ENCODE assay signal across 1 cellular context in the genomic region with DNA sequence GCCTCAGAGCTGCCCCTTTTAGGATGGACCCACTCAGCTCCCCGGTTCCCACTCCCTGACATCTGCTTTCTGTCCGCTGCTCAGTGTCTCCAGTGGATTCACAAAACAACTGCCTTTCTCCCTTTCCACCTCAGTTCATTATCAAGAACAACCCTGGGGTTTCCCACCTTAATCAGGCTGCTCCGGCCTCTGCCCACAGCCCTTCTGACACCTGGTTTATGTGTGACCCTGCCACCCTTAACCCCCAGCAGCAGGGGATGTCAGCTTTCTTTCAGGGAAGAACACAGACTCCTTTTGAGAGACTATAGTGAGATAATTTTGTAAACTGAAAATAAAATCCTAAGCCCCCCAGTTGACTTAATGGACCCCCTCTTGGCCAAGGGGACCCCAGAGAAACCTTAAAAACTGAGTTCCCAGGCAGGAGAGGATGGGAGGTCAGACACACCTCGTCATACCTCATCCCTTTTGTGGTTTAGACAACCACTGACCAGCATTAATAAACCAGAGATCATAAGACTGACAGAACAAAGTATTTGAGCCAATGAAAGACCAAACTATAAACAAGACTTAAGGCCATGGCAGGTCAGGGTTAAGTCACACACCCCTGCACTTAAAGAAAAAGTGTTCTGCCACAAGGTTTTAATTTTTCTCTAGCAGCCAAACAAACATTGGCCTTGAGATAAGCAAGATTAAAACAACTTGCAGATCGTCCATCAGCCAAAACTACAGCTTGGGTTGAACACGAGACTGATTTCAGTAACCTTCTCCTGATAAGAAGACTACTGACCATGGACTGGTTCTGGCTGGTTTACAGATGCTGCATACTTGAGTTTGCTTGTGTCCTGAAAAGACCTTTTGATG.
TF ChIP-seq lines count a peak whose summit lies in the region.

No MANE protein-coding gene starts in this region.

TF ChIP-seq in K562, 482 proteins besides CTCF, POLR2A, EP300 and RAD21 (continued from another document):
- peak; percentile 51 for TF ChIP-seq CBFA2T3 (IDR thresholded peaks at IDR 0.05)
- TF ChIP-seq ATF1 (CRISPR knock-in tag; IDR thresholded peaks at IDR 0.05), result no peak
- no peak for TF ChIP-seq ATF1 (tag; IDR thresholded peaks at IDR 0.05)
- TF ChIP-seq, protein P1, sequence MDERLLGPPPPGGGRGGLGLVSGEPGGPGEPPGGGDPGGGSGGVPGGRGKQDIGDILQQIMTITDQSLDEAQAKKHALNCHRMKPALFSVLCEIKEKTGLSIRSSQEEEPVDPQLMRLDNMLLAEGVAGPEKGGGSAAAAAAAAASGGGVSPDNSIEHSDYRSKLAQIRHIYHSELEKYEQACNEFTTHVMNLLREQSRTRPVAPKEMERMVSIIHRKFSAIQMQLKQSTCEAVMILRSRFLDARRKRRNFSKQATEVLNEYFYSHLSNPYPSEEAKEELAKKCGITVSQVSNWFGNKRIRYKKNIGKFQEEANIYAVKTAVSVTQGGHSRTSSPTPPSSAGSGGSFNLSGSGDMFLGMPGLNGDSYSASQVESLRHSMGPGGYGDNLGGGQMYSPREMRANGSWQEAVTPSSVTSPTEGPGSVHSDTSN (CRISPR knock-in tag; IDR thresholded peaks at IDR 0.05; ENCODE audit: low read depth), result no peak
- TF ChIP-seq, protein P1 (tag; conservative IDR thresholded peaks at IDR 0.05; ENCODE audit: low read depth), result 0 out of 2 replicates have a peak, but pooled peaks have one; percentile 38
- peak; percentile 34; the same call in 1 of the 2 replicates for TF ChIP-seq NCOR1 (IDR thresholded peaks at IDR 0.05)
- peak; percentile 31 for TF ChIP-seq FOSL1 (tag; conservative IDR thresholded peaks at IDR 0.05)
- peak; percentile 63; the same call in 1 of the 2 replicates for TF ChIP-seq TRIM28 (IDR thresholded peaks at IDR 0.05)
- no peak for TF ChIP-seq ZNF174 (CRISPR knock-in tag; IDR thresholded peaks at IDR 0.05)
- peak; percentile 51; the same call in 1 of the 2 replicates for TF ChIP-seq L3MBTL2 (IDR thresholded peaks at IDR 0.05)
